Comparison of ENCODE assay signal across 15 cellular contexts in genomic region chr12:127711108-127711507, GRCh38.
DNase-seq lines count a peak whose midpoint lies in the region; ATAC-seq, FAIRE-seq and TF ChIP-seq lines count a peak whose summit lies in the region.
"Had no signal": no experiment of that assay in that cellular context is flagged by ENCODE, and none has a peak within 500 bp of the region (broad histone marks: within the 10 kb centered on the region; RNA-seq: fewer than 3 reads in every experiment).

No MANE protein-coding gene starts in this region.

- no peak overlapping the region for H3K56ac ChIP-seq in mesendoderm (ENCODE audit: low read length)

- peaks cover 0 to 9% (median 3%) of the 10 kb centered on the region in 7 donors for H3K9me3 Mint-ChIP-seq in CD14-positive monocyte
- H3K9me3 Mint-ChIP-seq in activated naive CD4-positive, alpha-beta T cell treated with anti-CD3 and anti-CD28 coated beads, Interleukin-2, amount 50 U/mL, for 72 hours = peaks cover 0 to 5% of the 10 kb centered on the region in 2 donors

- no peaks in the 10 kb centered on the region for H3K79me1 ChIP-seq in mesendoderm (ENCODE audit: low read length)

- FAIRE-seq in H54 (lab: Jason Lieb, UNC) = no peak
- FAIRE-seq: GM12878, GM19239 had no signal

- no peak overlapping the region for H3K18ac ChIP-seq in mesendoderm (ENCODE audit: low read length)

- DNase-seq in CD14-positive monocyte (ENCODE audit: low spot score) = no peak
- peak; percentile 11 for DNase-seq in H54 (ENCODE audit: insufficient read length, low spot score)
- peak; percentile 36 for DNase-seq in SK-MEL-5 (ENCODE audit: low read depth, low spot score)
- peak; percentile 35 for DNase-seq in mesendoderm
- no peak for DNase-seq in activated naive CD4-positive, alpha-beta T cell treated with anti-CD3 and anti-CD28 coated beads, Interleukin-2, amount 50 U/mL, for 72 hours (ENCODE audit: low spot score in 2 of 2)
- DNase-seq: activated naive CD4-positive, alpha-beta T cell treated with anti-CD3 and anti-CD28 coated beads, Interleukin-2, amount 10 ng/mL, durations not matched to agents 7 days and 5 days; central memory CD4-positive, alpha-beta T cell; NCI-H1436; NCI-H526; SHP77 treated with DMSO at 0.1 percent for 48 hours had no signal

- no peak overlapping the region for H3K4ac ChIP-seq in mesendoderm (ENCODE audit: low read depth, low read length)

- no peak overlapping the region for H3K4me3 Mint-ChIP-seq in CD14-positive monocyte
- H3K4me3 Mint-ChIP-seq: activated naive CD4-positive, alpha-beta T cell treated with anti-CD3 and anti-CD28 coated beads, Interleukin-2, amount 10 ng/mL, durations not matched to agents 7 days and 5 days had no signal

- no peak overlapping the region for H4K5ac ChIP-seq in mesendoderm (ENCODE audit: low read length)

- H3K27ac Mint-ChIP-seq in CD14-positive monocyte = no peak overlapping the region
- H3K27ac Mint-ChIP-seq in activated naive CD4-positive, alpha-beta T cell treated with anti-CD3 and anti-CD28 coated beads, Interleukin-2, amount 50 U/mL, for 72 hours = no peak overlapping the region
- H3K27ac Mint-ChIP-seq: activated naive CD4-positive, alpha-beta T cell treated with anti-CD3 and anti-CD28 coated beads, Interleukin-2, amount 10 ng/mL, durations not matched to agents 7 days and 5 days had no signal

- no peak overlapping the region for H2BK15ac ChIP-seq in mesendoderm (replicated peaks; ENCODE audit: low read depth)

- no peaks in the 10 kb centered on the region for H3K36me3 Mint-ChIP-seq in CD14-positive monocyte
- H3K36me3 Mint-ChIP-seq in activated naive CD4-positive, alpha-beta T cell treated with anti-CD3 and anti-CD28 coated beads, Interleukin-2, amount 50 U/mL, for 72 hours = no peaks in the 10 kb centered on the region
- H3K36me3 Mint-ChIP-seq: activated naive CD4-positive, alpha-beta T cell treated with anti-CD3 and anti-CD28 coated beads, Interleukin-2, amount 10 ng/mL, durations not matched to agents 7 days and 5 days had no signal

- H3K4me1 Mint-ChIP-seq in CD14-positive monocyte = no peaks in the 10 kb centered on the region
- H3K4me1 Mint-ChIP-seq: activated naive CD4-positive, alpha-beta T cell treated with anti-CD3 and anti-CD28 coated beads, Interleukin-2, amount 10 ng/mL, durations not matched to agents 7 days and 5 days had no signal

- no peaks in the 10 kb centered on the region for H3K27me3 ChIP-seq in mesendoderm (ENCODE audit: insufficient read depth, low read length, poor library complexity)

- H2BK120ac ChIP-seq in mesendoderm (ENCODE audit: low read depth, low read length) = no peak overlapping the region

- H2BK5ac ChIP-seq in mesendoderm (ENCODE audit: low read length) = no peak overlapping the region

- no peak overlapping the region for H3K4me2 ChIP-seq in mesendoderm (ENCODE audit: low read length)

- no peak overlapping the region for H2AK5ac ChIP-seq in mesendoderm (ENCODE audit: low read length)

- peak; percentile 20 for TF ChIP-seq CTCF in CD14-positive monocyte (IDR thresholded peaks at IDR 0.05)

- H3K27ac ChIP-seq in mesendoderm (ENCODE audit: low read depth, low read length) = no peak overlapping the region

- intact Hi-C loops in CD14-positive monocyte (cut with micrococcal nuclease) = no loop called here

- no peak overlapping the region for H3K9ac ChIP-seq in mesendoderm (ENCODE audit: low read length)

- no peaks in the 10 kb centered on the region for H3K36me3 ChIP-seq in mesendoderm (ENCODE audit: control insufficient read depth, insufficient read depth, low read length)

- WGBS in mesendoderm (ENCODE audit: extremely low coverage, insufficient coverage, low lambda C conversion rate) = no CpG with 5 or more reads among the region's 8 CpGs

- no peak overlapping the region for H3K23ac ChIP-seq in mesendoderm (ENCODE audit: low read length)

- H3K4me1 ChIP-seq in mesendoderm (ENCODE audit: control insufficient read depth, low read depth, low read length) = no peaks in the 10 kb centered on the region

- H3K27me3 Mint-ChIP-seq in CD14-positive monocyte (ENCODE audit: low read depth in 3 of 3) = peaks cover 0 to 4% (median 0%) of the 10 kb centered on the region in 3 donors
- H3K27me3 Mint-ChIP-seq: activated naive CD4-positive, alpha-beta T cell treated with anti-CD3 and anti-CD28 coated beads, Interleukin-2, amount 10 ng/mL, durations not matched to agents 7 days and 5 days had no signal

- H3K4me3 ChIP-seq in mesendoderm (ENCODE audit: low read length) = no peak overlapping the region
- H3K4me3 ChIP-seq: GM12878 had no signal

- H4K8ac ChIP-seq in mesendoderm (ENCODE audit: low read depth, low read length) = no peak overlapping the region

- in situ Hi-C loops in SK-MEL-5 (cut with HindIII; ENCODE audit: low pct_unique_long_range_greater_than_20kb, low sequenced_read_pairs) = no loop called here

- ATAC-seq in HG03159 (IDR thresholded peaks at IDR 0.05; ENCODE audit: unreplicated experiment) = no peak
- ATAC-seq in HG03432 (IDR thresholded peaks at IDR 0.05; ENCODE audit: unreplicated experiment) = no peak
- no peak for ATAC-seq in HG02610 (IDR thresholded peaks at IDR 0.05; ENCODE audit: unreplicated experiment)
- ATAC-seq in activated naive CD4-positive, alpha-beta T cell treated with anti-CD3 and anti-CD28 coated beads, Interleukin-2, amount 50 U/mL, for 72 hours = no peak
- ATAC-seq: GM12878 had no signal

- H3K79me2 ChIP-seq in mesendoderm (ENCODE audit: control insufficient read depth, insufficient read depth, low read length) = no peaks in the 10 kb centered on the region

- no peak for TF ChIP-seq POLR2A in H54 (IDR thresholded peaks at IDR 0.05; ENCODE audit: low read depth, low read length)

Comparison
In these comparisons a context has a peak if more than half of its experiments do, and no peak if none do; other contexts are left out.
1. DNase-seq: peak in H54 (single experiment), SK-MEL-5 (single experiment) and mesendoderm (single experiment); none in CD14-positive monocyte (single experiment) and activated naive CD4-positive, alpha-beta T cell treated with anti-CD3 and anti-CD28 coated beads, Interleukin-2, amount 50 U/mL, for 72 hours (0 of 2).